Comparison of ENCODE assay signal across 1 cellular context in genomic region chr4:15729910-15730533, GRCh38.
TF ChIP-seq lines count a peak whose summit lies in the region.

No MANE protein-coding gene starts in this region.

TF ChIP-seq in Ishikawa, 13 proteins besides CTCF, POLR2A, EP300 and RAD21 (continued from another document):
- TF ChIP-seq TAF1 (IDR thresholded peaks at IDR 0.05; ENCODE audit: low read depth) (no peak), FOXM1 (IDR thresholded peaks at IDR 0.05; ENCODE audit: borderline replicate concordance, low read depth) (no peak), USF1 (IDR thresholded peaks at IDR 0.05) (no peak), EGR1 (IDR thresholded peaks at IDR 0.05) (no peak)
TF ChIP-seq in Ishikawa: peak in this region for 0.
